Comparison of ENCODE assay signal across 1 cellular context in the genomic region with DNA sequence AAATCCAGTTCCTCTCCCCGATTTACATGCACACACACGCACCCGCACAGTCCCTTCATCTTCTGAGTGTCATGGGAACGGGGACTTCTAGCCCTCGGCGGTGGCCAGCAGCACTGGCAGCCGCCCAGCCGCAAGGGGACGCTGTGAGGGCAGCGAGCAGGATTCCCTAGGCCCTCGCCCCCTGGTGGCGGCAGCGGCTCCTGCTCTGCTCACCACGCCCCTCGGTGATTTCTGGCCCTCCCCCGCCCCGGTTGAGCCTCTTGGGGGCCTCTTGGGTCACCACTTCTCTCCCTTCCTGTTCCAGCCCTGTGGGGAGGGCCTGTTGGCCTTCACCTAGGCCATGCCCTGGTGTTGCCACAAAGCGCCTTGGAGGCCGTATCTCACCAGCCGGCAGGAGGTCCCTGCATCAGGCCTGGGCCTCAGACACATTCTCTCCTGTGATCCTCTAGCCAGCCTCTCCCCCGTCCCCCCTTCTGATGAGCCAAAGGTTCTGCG.
TF ChIP-seq lines count a peak whose summit lies in the region.

No MANE protein-coding gene starts in this region.

TF ChIP-seq in HepG2, 621 proteins besides CTCF, POLR2A, EP300 and RAD21 (continued from another document):
- TF ChIP-seq, protein P1, sequence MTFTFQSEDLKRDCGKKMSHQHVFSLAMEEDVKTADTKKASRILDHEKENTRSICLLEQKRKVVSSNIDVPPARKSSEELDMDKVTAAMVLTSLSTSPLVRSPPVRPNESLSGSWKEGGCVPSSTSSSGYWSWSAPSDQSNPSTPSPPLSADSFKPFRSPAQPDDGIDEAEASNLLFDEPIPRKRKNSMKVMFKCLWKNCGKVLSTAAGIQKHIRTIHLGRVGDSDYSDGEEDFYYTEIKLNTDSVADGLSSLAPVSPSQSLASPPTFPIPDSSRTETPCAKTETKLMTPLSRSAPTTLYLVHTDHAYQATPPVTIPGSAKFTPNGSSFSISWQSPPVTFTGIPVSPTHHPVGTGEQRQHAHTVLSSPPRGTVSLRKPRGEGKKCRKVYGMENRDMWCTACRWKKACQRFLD (CRISPR knock-in tag; IDR thresholded peaks at IDR 0.05; ENCODE audit: borderline replicate concordance) = 0 out of 2 replicates have a peak, but pooled peaks have one; percentile 57
- TF ChIP-seq, protein P2, sequence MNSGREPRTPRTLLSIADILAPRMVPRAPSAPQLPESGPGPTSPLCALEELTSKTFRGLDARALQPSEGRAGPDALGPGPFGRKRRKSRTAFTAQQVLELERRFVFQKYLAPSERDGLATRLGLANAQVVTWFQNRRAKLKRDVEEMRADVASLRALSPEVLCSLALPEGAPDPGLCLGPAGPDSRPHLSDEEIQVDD (CRISPR knock-in tag; IDR thresholded peaks at IDR 0.05; ENCODE audit: borderline replicate concordance) = no peak
- TF ChIP-seq, protein P3, sequence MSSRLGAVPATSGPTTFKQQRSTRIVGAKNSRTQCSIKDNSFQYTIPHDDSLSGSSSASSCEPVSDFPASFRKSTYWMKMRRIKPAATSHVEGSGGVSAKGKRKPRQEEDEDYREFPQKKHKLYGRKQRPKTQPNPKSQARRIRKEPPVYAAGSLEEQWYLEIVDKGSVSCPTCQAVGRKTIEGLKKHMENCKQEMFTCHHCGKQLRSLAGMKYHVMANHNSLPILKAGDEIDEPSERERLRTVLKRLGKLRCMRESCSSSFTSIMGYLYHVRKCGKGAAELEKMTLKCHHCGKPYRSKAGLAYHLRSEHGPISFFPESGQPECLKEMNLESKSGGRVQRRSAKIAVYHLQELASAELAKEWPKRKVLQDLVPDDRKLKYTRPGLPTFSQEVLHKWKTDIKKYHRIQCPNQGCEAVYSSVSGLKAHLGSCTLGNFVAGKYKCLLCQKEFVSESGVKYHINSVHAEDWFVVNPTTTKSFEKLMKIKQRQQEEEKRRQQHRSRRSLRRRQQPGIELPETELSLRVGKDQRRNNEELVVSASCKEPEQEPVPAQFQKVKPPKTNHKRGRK (CRISPR knock-in tag; IDR thresholded peaks at IDR 0.05) = no peak
- TF ChIP-seq ZNF782 (CRISPR knock-in tag; IDR thresholded peaks at IDR 0.05; ENCODE audit: borderline replicate concordance) (peak; percentile 67; the same call in 1 of the 2 replicates), GATAD2A (CRISPR knock-in tag; IDR thresholded peaks at IDR 0.05) (peak; percentile 54), HOXA5 (CRISPR knock-in tag; IDR thresholded peaks at IDR 0.05) (no peak), FIP1L1 (IDR thresholded peaks at IDR 0.05; ENCODE audit: borderline replicate concordance, insufficient read depth, low read depth, low read length) (no peak), HNRNPLL (IDR thresholded peaks at IDR 0.05; ENCODE audit: low read depth, low read length, poor library complexity, severe bottlenecking) (peak; percentile 53), AKAP8 (CRISPR knock-in tag; IDR thresholded peaks at IDR 0.05) (no peak), RFX5 (IDR thresholded peaks at IDR 0.05; ENCODE audit: low read depth, low read length) (no peak), PAF1 (CRISPR knock-in tag; IDR thresholded peaks at IDR 0.05) (no peak), KDM5A (IDR thresholded peaks at IDR 0.05; ENCODE audit: borderline replicate concordance, low read length) (no peak), HNRNPK (IDR thresholded peaks at IDR 0.05; ENCODE audit: low read depth, low read length, poor library complexity, severe bottlenecking) (no peak), HOXA3 (CRISPR knock-in tag; IDR thresholded peaks at IDR 0.05) (peak; percentile 84), CCAR2 (optimal IDR thresholded peaks at IDR 0.05; ENCODE audit: low read depth, low read length) (no peak), MLLT10 (CRISPR knock-in tag; IDR thresholded peaks at IDR 0.05) (no peak), TAF1 (CRISPR knock-in tag; IDR thresholded peaks at IDR 0.05) (no peak), ZNF12 (CRISPR knock-in tag; IDR thresholded peaks at IDR 0.05) (no peak), RXRB (CRISPR knock-in tag; IDR thresholded peaks at IDR 0.05; ENCODE audit: borderline replicate concordance) (peak; percentile 65), MYNN (CRISPR knock-in tag; IDR thresholded peaks at IDR 0.05; ENCODE audit: low read depth) (no peak), KDM4B (CRISPR knock-in tag; IDR thresholded peaks at IDR 0.05) (peak; percentile 66; the same call in 1 of the 2 replicates), ZNF430 (CRISPR knock-in tag; IDR thresholded peaks at IDR 0.05) (no peak), KLF12 (CRISPR knock-in tag; IDR thresholded peaks at IDR 0.05; ENCODE audit: borderline replicate concordance) (peak; percentile 96; the same call in 1 of the 2 replicates), GATAD1 (CRISPR knock-in tag; IDR thresholded peaks at IDR 0.05) (peak; percentile 68), AHR (CRISPR knock-in tag; IDR thresholded peaks at IDR 0.05) (no peak), FOXA1 (IDR thresholded peaks at IDR 0.05) (no peak), FOXA1 (CRISPR knock-in tag; IDR thresholded peaks at IDR 0.05) (no peak; the same call in 1 of the 2 replicates), ZNF510 (CRISPR knock-in tag; IDR thresholded peaks at IDR 0.05; ENCODE audit: low read depth) (no peak), MED8 (CRISPR knock-in tag; IDR thresholded peaks at IDR 0.05; ENCODE audit: insufficient replicate concordance) (no peak), NCOA5 (CRISPR knock-in tag; IDR thresholded peaks at IDR 0.05) (no peak), ZNF251 (CRISPR knock-in tag; IDR thresholded peaks at IDR 0.05) (no peak), ZNF501 (CRISPR knock-in tag; IDR thresholded peaks at IDR 0.05) (no peak), ZNF446 (CRISPR knock-in tag; IDR thresholded peaks at IDR 0.05) (no peak), ZNF790 (CRISPR knock-in tag; IDR thresholded peaks at IDR 0.05; ENCODE audit: borderline replicate concordance) (no peak), KDM6A (CRISPR knock-in tag; IDR thresholded peaks at IDR 0.05; ENCODE audit: low read depth) (no peak), NONO (IDR thresholded peaks at IDR 0.05) (no peak), NONO (CRISPR knock-in tag; conservative IDR thresholded peaks at IDR 0.05) (peak; percentile 70), ZBTB38 (CRISPR knock-in tag; IDR thresholded peaks at IDR 0.05) (peak; percentile 17; the same call in 1 of the 2 replicates), ZNF629 (CRISPR knock-in tag; conservative IDR thresholded peaks at IDR 0.05) (0 out of 2 replicates have a peak, but pooled peaks have one; percentile 19), TBX2 (CRISPR knock-in tag; IDR thresholded peaks at IDR 0.05; ENCODE audit: borderline replicate concordance) (peak; percentile 56; the same call in 1 of the 2 replicates), PITX1 (CRISPR knock-in tag; IDR thresholded peaks at IDR 0.05) (peak; percentile 37; the same call in 1 of the 2 replicates), ZNF562 (CRISPR knock-in tag; IDR thresholded peaks at IDR 0.05; ENCODE audit: borderline replicate concordance) (no peak), DPF2 (CRISPR knock-in tag; IDR thresholded peaks at IDR 0.05; ENCODE audit: borderline replicate concordance, low read depth) (no peak), ZBTB3 (CRISPR knock-in tag; IDR thresholded peaks at IDR 0.05; ENCODE audit: borderline replicate concordance, low read depth) (no peak)
- TF ChIP-seq, protein P4, sequence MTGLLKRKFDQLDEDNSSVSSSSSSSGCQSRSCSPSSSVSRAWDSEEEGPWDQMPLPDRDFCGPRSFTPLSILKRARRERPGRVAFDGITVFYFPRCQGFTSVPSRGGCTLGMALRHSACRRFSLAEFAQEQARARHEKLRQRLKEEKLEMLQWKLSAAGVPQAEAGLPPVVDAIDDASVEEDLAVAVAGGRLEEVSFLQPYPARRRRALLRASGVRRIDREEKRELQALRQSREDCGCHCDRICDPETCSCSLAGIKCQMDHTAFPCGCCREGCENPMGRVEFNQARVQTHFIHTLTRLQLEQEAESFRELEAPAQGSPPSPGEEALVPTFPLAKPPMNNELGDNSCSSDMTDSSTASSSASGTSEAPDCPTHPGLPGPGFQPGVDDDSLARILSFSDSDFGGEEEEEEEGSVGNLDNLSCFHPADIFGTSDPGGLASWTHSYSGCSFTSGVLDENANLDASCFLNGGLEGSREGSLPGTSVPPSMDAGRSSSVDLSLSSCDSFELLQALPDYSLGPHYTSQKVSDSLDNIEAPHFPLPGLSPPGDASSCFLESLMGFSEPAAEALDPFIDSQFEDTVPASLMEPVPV (CRISPR knock-in tag; IDR thresholded peaks at IDR 0.05) = no peak
- TF ChIP-seq, protein P5, sequence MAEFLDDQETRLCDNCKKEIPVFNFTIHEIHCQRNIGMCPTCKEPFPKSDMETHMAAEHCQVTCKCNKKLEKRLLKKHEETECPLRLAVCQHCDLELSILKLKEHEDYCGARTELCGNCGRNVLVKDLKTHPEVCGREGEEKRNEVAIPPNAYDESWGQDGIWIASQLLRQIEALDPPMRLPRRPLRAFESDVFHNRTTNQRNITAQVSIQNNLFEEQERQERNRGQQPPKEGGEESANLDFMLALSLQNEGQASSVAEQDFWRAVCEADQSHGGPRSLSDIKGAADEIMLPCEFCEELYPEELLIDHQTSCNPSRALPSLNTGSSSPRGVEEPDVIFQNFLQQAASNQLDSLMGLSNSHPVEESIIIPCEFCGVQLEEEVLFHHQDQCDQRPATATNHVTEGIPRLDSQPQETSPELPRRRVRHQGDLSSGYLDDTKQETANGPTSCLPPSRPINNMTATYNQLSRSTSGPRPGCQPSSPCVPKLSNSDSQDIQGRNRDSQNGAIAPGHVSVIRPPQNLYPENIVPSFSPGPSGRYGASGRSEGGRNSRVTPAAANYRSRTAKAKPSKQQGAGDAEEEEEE (CRISPR knock-in tag; IDR thresholded peaks at IDR 0.05; ENCODE audit: borderline replicate concordance) = no peak
- TF ChIP-seq, protein P6, sequence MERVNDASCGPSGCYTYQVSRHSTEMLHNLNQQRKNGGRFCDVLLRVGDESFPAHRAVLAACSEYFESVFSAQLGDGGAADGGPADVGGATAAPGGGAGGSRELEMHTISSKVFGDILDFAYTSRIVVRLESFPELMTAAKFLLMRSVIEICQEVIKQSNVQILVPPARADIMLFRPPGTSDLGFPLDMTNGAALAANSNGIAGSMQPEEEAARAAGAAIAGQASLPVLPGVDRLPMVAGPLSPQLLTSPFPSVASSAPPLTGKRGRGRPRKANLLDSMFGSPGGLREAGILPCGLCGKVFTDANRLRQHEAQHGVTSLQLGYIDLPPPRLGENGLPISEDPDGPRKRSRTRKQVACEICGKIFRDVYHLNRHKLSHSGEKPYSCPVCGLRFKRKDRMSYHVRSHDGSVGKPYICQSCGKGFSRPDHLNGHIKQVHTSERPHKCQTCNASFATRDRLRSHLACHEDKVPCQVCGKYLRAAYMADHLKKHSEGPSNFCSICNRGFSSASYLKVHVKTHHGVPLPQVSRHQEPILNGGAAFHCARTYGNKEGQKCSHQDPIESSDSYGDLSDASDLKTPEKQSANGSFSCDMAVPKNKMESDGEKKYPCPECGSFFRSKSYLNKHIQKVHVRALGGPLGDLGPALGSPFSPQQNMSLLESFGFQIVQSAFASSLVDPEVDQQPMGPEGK (CRISPR knock-in tag; IDR thresholded peaks at IDR 0.05) = peak; percentile 91
- TF ChIP-seq, protein P7, sequence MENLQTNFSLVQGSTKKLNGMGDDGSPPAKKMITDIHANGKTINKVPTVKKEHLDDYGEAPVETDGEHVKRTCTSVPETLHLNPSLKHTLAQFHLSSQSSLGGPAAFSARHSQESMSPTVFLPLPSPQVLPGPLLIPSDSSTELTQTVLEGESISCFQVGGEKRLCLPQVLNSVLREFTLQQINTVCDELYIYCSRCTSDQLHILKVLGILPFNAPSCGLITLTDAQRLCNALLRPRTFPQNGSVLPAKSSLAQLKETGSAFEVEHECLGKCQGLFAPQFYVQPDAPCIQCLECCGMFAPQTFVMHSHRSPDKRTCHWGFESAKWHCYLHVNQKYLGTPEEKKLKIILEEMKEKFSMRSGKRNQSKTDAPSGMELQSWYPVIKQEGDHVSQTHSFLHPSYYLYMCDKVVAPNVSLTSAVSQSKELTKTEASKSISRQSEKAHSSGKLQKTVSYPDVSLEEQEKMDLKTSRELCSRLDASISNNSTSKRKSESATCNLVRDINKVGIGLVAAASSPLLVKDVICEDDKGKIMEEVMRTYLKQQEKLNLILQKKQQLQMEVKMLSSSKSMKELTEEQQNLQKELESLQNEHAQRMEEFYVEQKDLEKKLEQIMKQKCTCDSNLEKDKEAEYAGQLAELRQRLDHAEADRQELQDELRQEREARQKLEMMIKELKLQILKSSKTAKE (CRISPR knock-in tag; IDR thresholded peaks at IDR 0.05; ENCODE audit: borderline replicate concordance) = no peak
- TF ChIP-seq, protein P8, sequence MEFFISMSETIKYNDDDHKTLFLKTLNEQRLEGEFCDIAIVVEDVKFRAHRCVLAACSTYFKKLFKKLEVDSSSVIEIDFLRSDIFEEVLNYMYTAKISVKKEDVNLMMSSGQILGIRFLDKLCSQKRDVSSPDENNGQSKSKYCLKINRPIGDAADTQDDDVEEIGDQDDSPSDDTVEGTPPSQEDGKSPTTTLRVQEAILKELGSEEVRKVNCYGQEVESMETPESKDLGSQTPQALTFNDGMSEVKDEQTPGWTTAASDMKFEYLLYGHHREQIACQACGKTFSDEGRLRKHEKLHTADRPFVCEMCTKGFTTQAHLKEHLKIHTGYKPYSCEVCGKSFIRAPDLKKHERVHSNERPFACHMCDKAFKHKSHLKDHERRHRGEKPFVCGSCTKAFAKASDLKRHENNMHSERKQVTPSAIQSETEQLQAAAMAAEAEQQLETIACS (CRISPR knock-in tag; IDR thresholded peaks at IDR 0.05) = no peak
